1 cellular context compared by ENCODE assay signal in the genomic region with DNA sequence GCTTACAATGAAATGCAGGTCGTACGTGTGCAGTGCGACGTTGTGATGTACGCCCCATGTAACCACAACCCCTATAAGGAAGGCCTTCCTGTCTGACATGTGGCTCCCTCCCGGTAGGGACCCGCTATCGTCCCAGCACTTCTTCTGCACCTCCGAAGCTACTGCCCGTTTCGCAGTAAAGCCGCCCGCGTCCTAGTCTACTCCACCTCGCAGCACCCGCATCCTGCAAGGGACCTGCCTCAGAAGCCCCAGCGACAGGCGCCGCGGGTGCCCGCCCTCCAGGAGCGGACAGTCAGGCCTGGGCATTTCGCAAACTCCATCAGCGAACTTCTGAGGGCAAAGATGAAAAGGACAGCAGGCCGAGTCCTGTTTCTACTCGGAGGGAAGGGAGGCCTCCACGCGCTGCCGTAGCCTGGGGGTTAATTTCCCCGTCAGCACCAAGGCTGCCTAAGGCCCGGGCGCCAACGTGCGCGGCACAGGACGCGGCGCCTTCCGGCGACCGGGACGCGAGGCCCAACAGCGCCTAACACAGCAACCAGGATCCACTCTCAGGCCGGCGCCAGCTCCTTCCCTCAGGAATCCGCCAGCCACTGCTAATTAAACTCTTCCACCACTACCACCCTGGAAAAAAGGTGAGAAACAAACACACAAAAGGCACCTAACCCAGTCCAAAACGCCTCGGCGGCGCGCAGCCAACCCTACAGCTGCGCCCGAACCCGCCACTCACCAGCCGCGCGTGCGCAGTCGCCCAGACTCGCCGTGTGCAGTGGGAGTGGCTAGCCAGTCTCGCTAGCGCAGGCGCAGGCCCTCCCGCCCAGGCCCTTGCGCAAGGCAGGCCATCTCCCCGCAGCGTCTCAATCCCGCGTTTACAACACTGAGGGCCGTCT.
TF ChIP-seq lines count a peak whose summit lies in the region.

A gene with protein sequence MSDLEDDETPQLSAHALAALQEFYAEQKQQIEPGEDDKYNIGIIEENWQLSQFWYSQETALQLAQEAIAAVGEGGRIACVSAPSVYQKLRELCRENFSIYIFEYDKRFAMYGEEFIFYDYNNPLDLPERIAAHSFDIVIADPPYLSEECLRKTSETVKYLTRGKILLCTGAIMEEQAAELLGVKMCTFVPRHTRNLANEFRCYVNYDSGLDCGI (minus strand): TSS at position 768 of the 887 bp plus-strand sequence. CDS start 16,363 bp downstream, outside the sequence.

TF ChIP-seq in HEK293, 187 proteins besides CTCF, POLR2A, EP300 and RAD21 (continued from another document):
- peak; percentile 35; the same call in 1 of the 2 replicates for TF ChIP-seq ZNF561 (tag by site-specific recombination; IDR thresholded peaks at IDR 0.05; ENCODE audit: borderline replicate concordance)
- peak; percentile 54; the same call in 1 of the 2 replicates for TF ChIP-seq ZNF423 (tag by site-specific recombination; IDR thresholded peaks at IDR 0.05)
